Comparison of ENCODE assay signal across 13 cellular contexts in genomic region chr5:2755371-2755715, GRCh38. TPM values are rescaled to one million over a fixed set of nuclear protein-coding genes. Genes with fewer than 3 reads are reported as not detected.
DNase-seq lines count a peak whose midpoint lies in the region; ATAC-seq and TF ChIP-seq lines count a peak whose summit lies in the region.
"Had no signal": no experiment of that assay in that cellular context is flagged by ENCODE, and none has a peak within 500 bp of the region (broad histone marks: within the 10 kb centered on the region; RNA-seq: fewer than 3 reads in every experiment).

No MANE protein-coding gene starts in this region.

- H2AFZ ChIP-seq in GM23248 = peak overlapping the region; percentile 86

- H3K4me3 ChIP-seq in AG10803 (ENCODE audit: low read length) (peak overlapping the region; percentile 73), GM23248 (peak overlapping the region; percentile 81), coronary artery (peak overlapping the region; percentile 65), dorsolateral prefrontal cortex (peak overlapping the region in 26 of 59 donors; percentile 8 to 53 (median 44))

- peaks cover 0 to 10% (median 6%) of the 10 kb centered on the region in 3 donors for H3K36me3 Mint-ChIP-seq in naive thymus-derived CD8-positive, alpha-beta T cell
- H3K36me3 Mint-ChIP-seq in effector memory CD8-positive, alpha-beta T cell (ENCODE audit: insufficient read depth) = peaks cover 2% of the 10 kb centered on the region

- peaks cover 40% of the 10 kb centered on the region for H3K79me2 ChIP-seq in GM23248 (ENCODE audit: insufficient read depth)

- 3% methylated on average over 18 of the region's 18 CpGs for WGBS in GM23248 (ENCODE audit: low coverage in 1 of 2, low lambda C conversion rate in 2 of 2, missing lambda C conversion rate in 2 of 2), 2 experiments

- TF ChIP-seq CTCF in AG10803 (conservative IDR thresholded peaks at IDR 0.05; ENCODE audit: low read length) = no peak
- TF ChIP-seq CTCF in coronary artery (IDR thresholded peaks at IDR 0.05) = no peak
- TF ChIP-seq CTCF in dorsolateral prefrontal cortex (IDR thresholded peaks at IDR 0.05 in 54 of 56, conservative IDR thresholded peaks at IDR 0.05 in 2 of 56; ENCODE audit: low read depth in 1 of 56, partially characterized antibody in 56 of 56) = no peak

- no peak overlapping the region for H3K27ac Mint-ChIP-seq in naive thymus-derived CD8-positive, alpha-beta T cell
- no peak overlapping the region for H3K27ac Mint-ChIP-seq in effector memory CD8-positive, alpha-beta T cell

- peaks cover 25 to 69% (median 51%) of the 10 kb centered on the region in 5 donors for H3K27me3 Mint-ChIP-seq in naive thymus-derived CD8-positive, alpha-beta T cell
- H3K27me3 Mint-ChIP-seq in effector memory CD8-positive, alpha-beta T cell = peaks cover 49 to 76% of the 10 kb centered on the region in 2 donors

- intact Hi-C loops in dorsolateral prefrontal cortex (cut with DNase I) = loop anchor here in 1 of 2 donors (10.0 kb wide), 1 partner anchor 849 kb away; no protein-coding TSS in a partner anchor

- no peaks in the 10 kb centered on the region for H3K9me2 ChIP-seq in GM23248 (ENCODE audit: insufficient read depth)

- no peaks in the 10 kb centered on the region for H4K20me1 ChIP-seq in GM23248 (ENCODE audit: insufficient read depth)

- no peak for ATAC-seq in naive thymus-derived CD8-positive, alpha-beta T cell
- ATAC-seq in effector memory CD8-positive, alpha-beta T cell (replicated peaks) = no peak
- ATAC-seq in GM21737 (IDR thresholded peaks at IDR 0.05; ENCODE audit: unreplicated experiment) = no peak

- peak overlapping the region; percentile 80 for H3K27ac ChIP-seq in GM23248
- H3K27ac ChIP-seq in coronary artery = no peak overlapping the region
- no peak overlapping the region for H3K27ac ChIP-seq in dorsolateral prefrontal cortex
- H3K27ac ChIP-seq: C4-2B had no signal

- no peaks in the 10 kb centered on the region for H3K36me3 ChIP-seq in GM23248 (ENCODE audit: low read depth)

- peaks cover 0 to 7% (median 0%) of the 10 kb centered on the region in 9 donors for H3K9me3 Mint-ChIP-seq in naive thymus-derived CD8-positive, alpha-beta T cell
- peaks cover 2 to 9% of the 10 kb centered on the region in 2 donors for H3K9me3 Mint-ChIP-seq in effector memory CD8-positive, alpha-beta T cell
- H3K9me3 Mint-ChIP-seq: activated naive CD8-positive, alpha-beta T cell treated with anti-CD3 and anti-CD28 coated beads, Interleukin-2, amount 10 ng/mL, durations not matched to agents 7 days and 5 days had no signal

- H3K4me2 ChIP-seq in GM23248 (ENCODE audit: unreplicated experiment) = peak overlapping the region; percentile 87

- H3K9me3 ChIP-seq in GM23248 (ENCODE audit: low read depth) = no peaks in the 10 kb centered on the region

- peak overlapping the region; percentile 82 for H3K9ac ChIP-seq in GM23248

- peak overlapping the region in 9 of 10 donors; percentile 1 to 67 (median 54) for H3K4me3 Mint-ChIP-seq in naive thymus-derived CD8-positive, alpha-beta T cell
- no peak overlapping the region for H3K4me3 Mint-ChIP-seq in effector memory CD8-positive, alpha-beta T cell

- POLR2A ChIA-PET in naive thymus-derived CD8-positive, alpha-beta T cell (lab: Charles Lee) = no interaction called here

- H3K4me1 ChIP-seq in GM23248 (ENCODE audit: insufficient read depth) = peaks cover 38% of the 10 kb centered on the region

- in situ Hi-C loops in GM23248 (cut with MboI) = no loop called here

- H3K27me3 ChIP-seq in GM23248 (replicated peaks; ENCODE audit: insufficient read depth) (no peaks in the 10 kb centered on the region), dorsolateral prefrontal cortex (peaks cover 23 to 97% (median 92%) of the 10 kb centered on the region in 45 donors)

- no peak for DNase-seq in AG10803 (ENCODE audit: low read depth)
- DNase-seq in GM23248 = no peak
- DNase-seq in coronary artery (ENCODE audit: low spot score) = no peak
- DNase-seq in naive thymus-derived CD8-positive, alpha-beta T cell = no peak
- DNase-seq in effector memory CD8-positive, alpha-beta T cell = no peak
- no peak for DNase-seq in OCI-M2 (lab: John Stamatoyannopoulos, UW; ENCODE audit: unreplicated experiment)
- DNase-seq in dorsolateral prefrontal cortex = no peak
- DNase-seq: activated naive CD8-positive, alpha-beta T cell treated with anti-CD3 and anti-CD28 coated beads, Interleukin-2, amount 10 ng/mL, durations not matched to agents 7 days and 5 days; stimulated activated CD4-positive, alpha-beta T cell treated with anti-CD3 and anti-CD28 coated beads, Interleukin-4, amount 100 ng/mL, for 4 hours; stimulated activated naive CD4-positive, alpha-beta T cell treated with Interleukin-2 at 50 U/mL for 16 hours had no signal

- H3F3A ChIP-seq in GM23248 (ENCODE audit: insufficient read depth) = peaks cover 19% of the 10 kb centered on the region

- peaks cover 10 to 25% (median 18%) of the 10 kb centered on the region in 4 donors for H3K4me1 Mint-ChIP-seq in naive thymus-derived CD8-positive, alpha-beta T cell
- no peaks in the 10 kb centered on the region for H3K4me1 Mint-ChIP-seq in effector memory CD8-positive, alpha-beta T cell (ENCODE audit: low read depth in 2 of 2)

RNA-seq across cellular contexts. Expression of gene IRX2, which starts 3.9 kb away (rescaled TPM):
- total RNA-seq in GM23248 (2014; rRNA removed; shearing (Covaris generic)) = 30.6 and 38.1 TPM in 2 replicates
- 6.1 TPM in 2 replicates for polyA plus RNA-seq in GM23248 (2016; fragmentation: Nextera tagmentation; extraction: Ambion mirVana)
- not detected for total RNA-seq in naive thymus-derived CD8-positive, alpha-beta T cell
- not detected for polyA plus RNA-seq in naive thymus-derived CD8-positive, alpha-beta T cell
- under 1 TPM in 15 of 120 experiments, not detected in 105; 0.17 to 0.41 (median 0.24) TPM for total RNA-seq in dorsolateral prefrontal cortex
- total RNA-seq: activated naive CD8-positive, alpha-beta T cell treated with anti-CD3 and anti-CD28 coated beads, Interleukin-2, amount 10 ng/mL, durations not matched to agents 7 days and 5 days; M059J had no signal

Comparison
In these comparisons a context has a peak if more than half of its experiments do, and no peak if none do; other contexts are left out.
1. H3K4me3 Mint-ChIP-seq: peak in naive thymus-derived CD8-positive, alpha-beta T cell (9 of 10); none in effector memory CD8-positive, alpha-beta T cell (0 of 2).
2. RNA of gene IRX2, which starts 3.9 kb away (total RNA-seq): 30.6 to 38.1 TPM in GM23248; not detected in naive thymus-derived CD8-positive, alpha-beta T cell and 0.17 to 0.41 TPM in dorsolateral prefrontal cortex; every median in the first group is over 10 times any median in the second.